In genomic region chr17:73770115-73770848, GRCh38 we compare ENCODE assay signal across 8 cellular contexts.
DNase-seq lines count a peak whose midpoint lies in the region; ATAC-seq and TF ChIP-seq lines count a peak whose summit lies in the region.

No MANE protein-coding gene starts in this region.

- H4K20me1 ChIP-seq in BLaER1: no peaks in the 10 kb centered on the region

- H3K9me3 ChIP-seq in BLaER1: no peaks in the 10 kb centered on the region

- H3K4me3 Mint-ChIP-seq in mesothelial cell of epicardium: no peak overlapping the region

- 0 out of 2 replicates have a peak overlapping the region, but pooled peaks have one; percentile 0 for H3K9ac ChIP-seq in BLaER1

- H3K27me3 Mint-ChIP-seq in mesothelial cell of epicardium (ENCODE audit: low read depth): peaks cover 75% of the 10 kb centered on the region

- peak overlapping the region; percentile 1 for H3K27ac Mint-ChIP-seq in mesothelial cell of epicardium

- no peaks in the 10 kb centered on the region for H3K36me3 ChIP-seq in BLaER1

- TF ChIP-seq CTCF in mesothelial cell of epicardium (IDR thresholded peaks at IDR 0.05; ENCODE audit: unreplicated experiment): no peak

- no peak for ATAC-seq in GM21619 (IDR thresholded peaks at IDR 0.05; ENCODE audit: unreplicated experiment)
- ATAC-seq in GM21526 (IDR thresholded peaks at IDR 0.05; ENCODE audit: low FRiP score, unreplicated experiment): no peak

- no peaks in the 10 kb centered on the region for H3K9me3 Mint-ChIP-seq in mesothelial cell of epicardium

- H3K27me3 ChIP-seq in BLaER1: no peaks in the 10 kb centered on the region

- no peak overlapping the region for H3K27ac ChIP-seq in BLaER1

- peak overlapping the region; percentile 69 for H3K4me2 ChIP-seq in BLaER1

- H3K36me3 Mint-ChIP-seq in mesothelial cell of epicardium: no peaks in the 10 kb centered on the region

- DNase-seq in NCI-H226 (peak; percentile 33), dermis blood vessel endothelial cell (peak; percentile 3), mesothelial cell of epicardium (ENCODE audit: low spot score in 2 of 2, unreplicated experiment in 2 of 2) (peak; percentile 57 to 86), NCI-H1417 treated with DMSO at 0.1 percent for 48 hours (lab: John Stamatoyannopoulos, UW) (no peak), germinal center (ENCODE audit: low spot score) (no peak)

- peaks cover 59% of the 10 kb centered on the region for H3K4me1 ChIP-seq in BLaER1

- H3K4me1 Mint-ChIP-seq in mesothelial cell of epicardium: peaks cover 17% of the 10 kb centered on the region

- H3K4me3 ChIP-seq in BLaER1: no peak overlapping the region

Comparison
In these comparisons a context has a peak if more than half of its experiments do, and no peak if none do; other contexts are left out.
1. DNase-seq: peak in NCI-H226 (single experiment), dermis blood vessel endothelial cell (single experiment) and mesothelial cell of epicardium (2 of 2); none in NCI-H1417 treated with DMSO at 0.1 percent for 48 hours (single experiment) and germinal center (single experiment).